Comparison of ENCODE assay signal across 1 cellular context in genomic region chr16:381788-382717, GRCh38.
TF ChIP-seq lines count a peak whose summit lies in the region.

PGAP6 (minus strand) TSS chr16:381978; CDS start chr16:381821, 157 bp downstream.

TF ChIP-seq in GM12878, 131 proteins besides CTCF, POLR2A, EP300 and RAD21 (continued from another document):
- TF ChIP-seq E4F1 (IDR thresholded peaks at IDR 0.05; ENCODE audit: borderline replicate concordance, partially characterized antibody) (no peak), SPI1 (IDR thresholded peaks at IDR 0.05; ENCODE audit: borderline replicate concordance, insufficient read depth, low read depth, low read length) (peak; percentile 14; the same call in 1 of the 2 replicates), PBX3 (IDR thresholded peaks at IDR 0.05; ENCODE audit: insufficient replicate concordance, low read depth, low read length) (no peak), GATAD2B (conservative IDR thresholded peaks at IDR 0.05; ENCODE audit: low read depth) (peak; percentile 96), IRF5 (IDR thresholded peaks at IDR 0.05; ENCODE audit: borderline replicate concordance) (no peak), CEBPZ (IDR thresholded peaks at IDR 0.05; ENCODE audit: low read depth, low read length) (no peak), IKZF2 (IDR thresholded peaks at IDR 0.05) (no peak), RELA (IDR thresholded peaks at IDR 0.05; ENCODE audit: borderline replicate concordance, partially characterized antibody) (peak; percentile 49), STAT1 (conservative IDR thresholded peaks at IDR 0.05) (no peak), ZNF384 (IDR thresholded peaks at IDR 0.05; ENCODE audit: borderline replicate concordance, low read depth, low read length) (no peak)
TF ChIP-seq in GM12878: peak in this region for 21.
